In the genomic region with DNA sequence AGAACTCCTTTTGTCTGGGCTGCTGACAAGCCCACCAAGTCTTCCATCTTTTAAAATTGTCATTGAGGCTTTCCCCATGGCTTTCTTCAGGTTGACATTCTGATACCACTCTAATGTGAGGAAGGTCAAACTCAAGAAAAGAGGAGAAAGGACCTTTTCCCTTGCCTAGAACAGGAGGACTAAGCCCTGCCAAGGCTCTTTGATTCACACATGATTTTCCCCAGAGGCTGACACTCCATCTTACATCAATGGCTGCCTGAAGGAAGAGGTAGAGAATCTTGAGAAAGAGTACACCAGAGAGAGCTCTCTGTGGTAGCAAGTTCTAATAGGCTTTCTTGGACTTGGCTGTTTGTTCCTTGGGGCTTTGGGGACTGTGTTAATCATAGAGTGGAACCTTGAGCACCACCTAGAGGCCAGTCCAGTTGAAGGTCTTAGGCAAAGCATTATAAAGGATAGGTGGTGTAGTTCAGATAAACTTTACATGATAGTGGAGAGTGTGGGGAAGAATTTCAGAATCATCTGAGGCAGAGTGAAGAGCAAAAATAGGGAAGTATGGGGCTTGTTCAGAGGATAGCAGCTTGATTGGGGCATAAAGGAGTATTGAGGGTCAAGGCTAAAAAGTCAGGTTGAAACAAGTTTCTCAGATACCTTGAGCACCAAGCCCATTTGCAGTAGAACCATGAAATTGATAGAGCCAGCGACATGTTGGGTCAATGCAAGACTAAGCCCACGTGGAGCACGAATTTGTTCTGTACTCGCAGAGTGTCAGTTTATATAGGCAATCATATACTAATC, we compare ENCODE assay signal across 8 cellular contexts.
DNase-seq lines count a peak whose midpoint lies in the region; ATAC-seq lines count a peak whose summit lies in the region.

No MANE protein-coding gene starts in this region.

- H3K9me3 Mint-ChIP-seq in memory B cell: no peaks in the 10 kb centered on the region

- peaks cover 12% of the 10 kb centered on the region for H3K36me3 Mint-ChIP-seq in memory B cell

- peak; percentile 56 for ATAC-seq in HG02763 (IDR thresholded peaks at IDR 0.05; ENCODE audit: unreplicated experiment)
- ATAC-seq in memory B cell (ENCODE audit: low read depth): peak; percentile 86

- H3K27ac Mint-ChIP-seq in memory B cell: no peak overlapping the region

- H3K4me1 Mint-ChIP-seq in memory B cell: no peaks in the 10 kb centered on the region

- DNase-seq in NCI-H524 (lab: John Stamatoyannopoulos, UW): peak; percentile 17 to 64
- DNase-seq in NCI-H524 treated with DMSO at 0.1 percent for 48 hours (lab: John Stamatoyannopoulos, UW): no peak
- DNase-seq in NCI-H2227 (lab: John Stamatoyannopoulos, UW; ENCODE audit: unreplicated experiment): peak; percentile 48
- DNase-seq in activated CD4-positive, alpha-beta T cell treated with anti-CD3 and anti-CD28 coated beads for 4 hours: peak; percentile 61 to 73
- peak; percentile 38 for DNase-seq in effector CD4-positive, alpha-beta T cell
- peak; percentile 30 to 33 for DNase-seq in memory B cell (ENCODE audit: low spot score in 2 of 2)
- DNase-seq in stimulated activated CD8-positive, alpha-beta memory T cell treated with anti-CD3 and anti-CD28 coated beads, Interleukin-4, amount 100 ng/mL, for 48 hours: peak; percentile 71

- H3K27me3 Mint-ChIP-seq in memory B cell: no peaks in the 10 kb centered on the region

- no peak overlapping the region for H3K4me3 Mint-ChIP-seq in memory B cell
